ENCODE assay signal across 1 cellular context in the genomic region with DNA sequence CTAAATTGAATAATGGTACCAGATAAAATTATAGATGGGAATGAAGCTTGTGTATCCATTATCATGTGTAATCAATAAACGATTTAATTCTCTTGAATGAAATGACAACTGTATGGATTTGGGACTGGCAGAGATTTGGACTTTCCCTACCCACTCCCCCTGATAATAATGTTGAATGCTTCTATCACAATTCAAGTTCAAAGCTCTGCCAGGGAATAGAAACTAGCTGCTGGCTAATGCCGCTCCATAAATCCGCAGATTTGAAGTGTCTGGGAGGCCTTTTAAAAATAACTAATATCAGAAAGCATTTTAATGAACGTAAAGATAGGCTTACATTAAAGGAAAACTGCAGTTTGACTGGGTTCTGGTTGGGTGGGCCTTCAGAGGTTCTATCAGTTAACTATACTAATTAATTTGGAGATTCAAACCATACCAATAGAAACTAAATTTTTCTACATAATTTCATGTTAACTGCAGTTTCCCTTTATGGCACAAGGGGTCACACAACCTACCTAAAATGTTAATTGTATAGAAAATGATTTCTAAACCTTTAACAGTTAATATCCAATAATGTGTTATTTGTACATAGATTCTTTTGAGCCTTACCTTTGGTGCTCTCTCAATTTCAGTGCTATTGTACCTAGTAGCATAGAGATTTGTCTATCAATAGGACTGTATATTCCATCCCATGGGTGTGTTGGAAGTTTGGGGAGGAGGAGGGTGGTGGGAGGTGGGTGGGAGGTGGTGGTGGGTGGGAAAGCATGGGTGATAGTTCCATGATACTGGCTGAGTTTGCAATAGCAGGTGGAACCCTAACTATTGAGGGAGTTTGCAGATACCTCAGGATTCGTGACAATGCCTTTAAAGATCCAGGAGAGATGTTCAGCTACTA.
TF ChIP-seq lines count a peak whose summit lies in the region.

No MANE protein-coding gene starts in this region.

TF ChIP-seq in GM12878, 131 proteins besides CTCF, POLR2A, EP300 and RAD21:
- TF ChIP-seq TCF7 (IDR thresholded peaks at IDR 0.05; ENCODE audit: borderline replicate concordance), result no peak
- TF ChIP-seq, protein P1, sequence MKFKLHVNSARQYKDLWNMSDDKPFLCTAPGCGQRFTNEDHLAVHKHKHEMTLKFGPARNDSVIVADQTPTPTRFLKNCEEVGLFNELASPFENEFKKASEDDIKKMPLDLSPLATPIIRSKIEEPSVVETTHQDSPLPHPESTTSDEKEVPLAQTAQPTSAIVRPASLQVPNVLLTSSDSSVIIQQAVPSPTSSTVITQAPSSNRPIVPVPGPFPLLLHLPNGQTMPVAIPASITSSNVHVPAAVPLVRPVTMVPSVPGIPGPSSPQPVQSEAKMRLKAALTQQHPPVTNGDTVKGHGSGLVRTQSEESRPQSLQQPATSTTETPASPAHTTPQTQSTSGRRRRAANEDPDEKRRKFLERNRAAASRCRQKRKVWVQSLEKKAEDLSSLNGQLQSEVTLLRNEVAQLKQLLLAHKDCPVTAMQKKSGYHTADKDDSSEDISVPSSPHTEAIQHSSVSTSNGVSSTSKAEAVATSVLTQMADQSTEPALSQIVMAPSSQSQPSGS (IDR thresholded peaks at IDR 0.05; ENCODE audit: low read length), result peak; percentile 13; the same call in 1 of the 2 replicates
- TF ChIP-seq, protein P2, sequence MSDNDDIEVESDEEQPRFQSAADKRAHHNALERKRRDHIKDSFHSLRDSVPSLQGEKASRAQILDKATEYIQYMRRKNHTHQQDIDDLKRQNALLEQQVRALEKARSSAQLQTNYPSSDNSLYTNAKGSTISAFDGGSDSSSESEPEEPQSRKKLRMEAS (IDR thresholded peaks at IDR 0.05; ENCODE audit: low read depth, low read length), result no peak
- TF ChIP-seq MTA2 (IDR thresholded peaks at IDR 0.05; ENCODE audit: low read depth), result no peak
- no peak for TF ChIP-seq SMARCA5 (IDR thresholded peaks at IDR 0.05)
- no peak for TF ChIP-seq TCF12 (IDR thresholded peaks at IDR 0.05; ENCODE audit: low read depth, low read length)
- TF ChIP-seq ETV6 (conservative IDR thresholded peaks at IDR 0.05 in 1 of 2, IDR thresholded peaks at IDR 0.05 in 1 of 2; ENCODE audit: borderline replicate concordance in 1 of 2, low read depth in 1 of 2), result no peak
- TF ChIP-seq KLF5 (IDR thresholded peaks at IDR 0.05; ENCODE audit: partially characterized antibody), result no peak
- no peak for TF ChIP-seq PAX5 (IDR thresholded peaks at IDR 0.05; ENCODE audit: borderline replicate concordance, low read depth, low read length)
- TF ChIP-seq MEF2A (IDR thresholded peaks at IDR 0.05; ENCODE audit: insufficient read depth, low read depth, low read length), result no peak
- TF ChIP-seq CHD2 (IDR thresholded peaks at IDR 0.05; ENCODE audit: borderline replicate concordance, low read depth, low read length), result no peak
- TF ChIP-seq NR2C1 (IDR thresholded peaks at IDR 0.05), result no peak
- TF ChIP-seq FOXM1 (IDR thresholded peaks at IDR 0.05; ENCODE audit: low read depth, low read length), result 0 out of 2 replicates have a peak, but pooled peaks have one; percentile 10
- no peak for TF ChIP-seq CBX3 (IDR thresholded peaks at IDR 0.05; ENCODE audit: borderline replicate concordance, low read depth)
- TF ChIP-seq CBX5 (IDR thresholded peaks at IDR 0.05; ENCODE audit: low read depth), result no peak
- TF ChIP-seq KDM1A (IDR thresholded peaks at IDR 0.05; ENCODE audit: borderline replicate concordance), result no peak
- no peak for TF ChIP-seq SUPT20H (IDR thresholded peaks at IDR 0.05; ENCODE audit: borderline replicate concordance, control insufficient read depth, low read depth, low read length)
- TF ChIP-seq ZBED1 (IDR thresholded peaks at IDR 0.05; ENCODE audit: borderline replicate concordance), result 0 out of 2 replicates have a peak, but pooled peaks have one; percentile 8
- no peak for TF ChIP-seq E4F1 (IDR thresholded peaks at IDR 0.05; ENCODE audit: borderline replicate concordance, partially characterized antibody)
- no peak for TF ChIP-seq EGR1 (IDR thresholded peaks at IDR 0.05; ENCODE audit: borderline replicate concordance in 1 of 2, low read depth in 2 of 2, low read length in 2 of 2)
- TF ChIP-seq ZZZ3 (IDR thresholded peaks at IDR 0.05; ENCODE audit: control insufficient read depth, insufficient read length, low read depth), result no peak
- TF ChIP-seq, protein P3, sequence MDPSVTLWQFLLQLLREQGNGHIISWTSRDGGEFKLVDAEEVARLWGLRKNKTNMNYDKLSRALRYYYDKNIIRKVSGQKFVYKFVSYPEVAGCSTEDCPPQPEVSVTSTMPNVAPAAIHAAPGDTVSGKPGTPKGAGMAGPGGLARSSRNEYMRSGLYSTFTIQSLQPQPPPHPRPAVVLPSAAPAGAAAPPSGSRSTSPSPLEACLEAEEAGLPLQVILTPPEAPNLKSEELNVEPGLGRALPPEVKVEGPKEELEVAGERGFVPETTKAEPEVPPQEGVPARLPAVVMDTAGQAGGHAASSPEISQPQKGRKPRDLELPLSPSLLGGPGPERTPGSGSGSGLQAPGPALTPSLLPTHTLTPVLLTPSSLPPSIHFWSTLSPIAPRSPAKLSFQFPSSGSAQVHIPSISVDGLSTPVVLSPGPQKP (IDR thresholded peaks at IDR 0.05; ENCODE audit: low read depth, low read length), result no peak
- TF ChIP-seq DPF2 (IDR thresholded peaks at IDR 0.05), result no peak
- no peak for TF ChIP-seq ESRRA (IDR thresholded peaks at IDR 0.05; ENCODE audit: low read length)
- TF ChIP-seq MLLT1 (IDR thresholded peaks at IDR 0.05), result no peak
- no peak for TF ChIP-seq E2F8 (IDR thresholded peaks at IDR 0.05; ENCODE audit: low read depth, partially characterized antibody)
- no peak for TF ChIP-seq NFYA (IDR thresholded peaks at IDR 0.05; ENCODE audit: borderline replicate concordance, low read depth, low read length)
- 0 out of 2 replicates have a peak, but pooled peaks have one; percentile 11 for TF ChIP-seq CBFB (IDR thresholded peaks at IDR 0.05; ENCODE audit: low read depth)
- TF ChIP-seq STAT3 (IDR thresholded peaks at IDR 0.05; ENCODE audit: low read depth, low read length), result no peak
- no peak for TF ChIP-seq IKZF1 (conservative IDR thresholded peaks at IDR 0.05)
- TF ChIP-seq ZNF687 (IDR thresholded peaks at IDR 0.05), result no peak
- TF ChIP-seq ZNF217 (IDR thresholded peaks at IDR 0.05), result no peak
- TF ChIP-seq, protein P4, sequence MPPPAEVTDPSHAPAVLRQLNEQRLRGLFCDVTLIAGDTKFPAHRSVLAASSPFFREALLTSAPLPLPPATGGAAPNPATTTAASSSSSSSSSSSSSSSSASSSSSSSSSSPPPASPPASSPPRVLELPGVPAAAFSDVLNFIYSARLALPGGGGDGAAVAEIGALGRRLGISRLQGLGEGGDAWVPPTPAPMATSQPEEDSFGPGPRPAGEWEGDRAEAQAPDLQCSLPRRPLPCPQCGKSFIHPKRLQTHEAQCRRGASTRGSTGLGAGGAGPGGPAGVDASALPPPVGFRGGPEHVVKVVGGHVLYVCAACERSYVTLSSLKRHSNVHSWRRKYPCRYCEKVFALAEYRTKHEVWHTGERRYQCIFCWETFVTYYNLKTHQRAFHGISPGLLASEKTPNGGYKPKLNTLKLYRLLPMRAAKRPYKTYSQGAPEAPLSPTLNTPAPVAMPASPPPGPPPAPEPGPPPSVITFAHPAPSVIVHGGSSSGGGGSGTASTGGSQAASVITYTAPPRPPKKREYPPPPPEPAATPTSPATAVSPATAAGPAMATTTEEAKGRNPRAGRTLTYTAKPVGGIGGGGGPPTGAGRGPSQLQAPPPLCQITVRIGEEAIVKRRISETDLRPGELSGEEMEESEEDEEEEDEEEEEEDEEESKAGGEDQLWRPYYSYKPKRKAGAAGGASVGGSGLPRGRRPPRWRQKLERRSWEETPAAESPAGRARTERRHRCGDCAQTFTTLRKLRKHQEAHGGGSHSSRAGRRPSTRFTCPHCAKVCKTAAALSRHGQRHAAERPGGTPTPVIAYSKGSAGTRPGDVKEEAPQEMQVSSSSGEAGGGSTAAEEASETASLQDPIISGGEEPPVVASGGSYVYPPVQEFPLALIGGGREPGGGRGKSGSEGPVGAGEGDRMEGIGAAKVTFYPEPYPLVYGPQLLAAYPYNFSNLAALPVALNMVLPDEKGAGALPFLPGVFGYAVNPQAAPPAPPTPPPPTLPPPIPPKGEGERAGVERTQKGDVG (CRISPR knock-in tag; IDR thresholded peaks at IDR 0.05), result no peak
